In genomic region chr6:15287670-15288069, GRCh38 we compare ENCODE assay signal across 10 cellular contexts. TPM values are rescaled to one million over a fixed set of nuclear protein-coding genes. Genes with fewer than 3 reads are reported as not detected.
DNase-seq lines count a peak whose midpoint lies in the region; ATAC-seq and TF ChIP-seq lines count a peak whose summit lies in the region.
"Had no signal": no experiment of that assay in that cellular context is flagged by ENCODE, and none has a peak within 500 bp of the region (broad histone marks: within the 10 kb centered on the region; RNA-seq: fewer than 3 reads in every experiment).

No MANE protein-coding gene starts in this region.

- H3K27me3 Mint-ChIP-seq in activated T-helper 17 cell treated with anti-CD3 and anti-CD28 coated beads, Interleukin-2, amount 50 U/mL, for 72 hours = no peaks in the 10 kb centered on the region

- H3K36me3 Mint-ChIP-seq in activated T-helper 17 cell treated with anti-CD3 and anti-CD28 coated beads, Interleukin-2, amount 50 U/mL, for 72 hours (ENCODE audit: low read depth) = peaks cover 80% of the 10 kb centered on the region

- no peaks in the 10 kb centered on the region for H3K9me3 Mint-ChIP-seq in activated T-helper 17 cell treated with anti-CD3 and anti-CD28 coated beads, Interleukin-2, amount 50 U/mL, for 72 hours

- DNase-seq in GM10248 (ENCODE audit: extremely low spot score) (peak; percentile 78), iPS-NIHi11 (ENCODE audit: low spot score) (no peak), RWPE1 (ENCODE audit: low spot score) (no peak), putamen (ENCODE audit: low spot score) (no peak), OCI-M2 (lab: John Stamatoyannopoulos, UW; ENCODE audit: unreplicated experiment) (no peak)
- DNase-seq: NCI-H774; stimulated activated CD4-positive, alpha-beta T cell treated with anti-CD3 and anti-CD28 coated beads, Interleukin-4, amount 100 ng/mL, for 24 hours had no signal

- ATAC-seq in GM19463 (IDR thresholded peaks at IDR 0.05; ENCODE audit: unreplicated experiment) (peak; percentile 97), HG03175 (IDR thresholded peaks at IDR 0.05; ENCODE audit: unreplicated experiment) (peak; percentile 98)
- peak; percentile 42 for ATAC-seq in activated T-helper 17 cell treated with anti-CD3 and anti-CD28 coated beads, Interleukin-2, amount 50 U/mL, for 72 hours (replicated peaks)

- H3K4me1 Mint-ChIP-seq in activated T-helper 17 cell treated with anti-CD3 and anti-CD28 coated beads, Interleukin-2, amount 50 U/mL, for 72 hours = peaks cover 28% of the 10 kb centered on the region

- CTCF ChIA-PET in GM10248 (lab: Yijun Ruan, JAX) (interaction anchor here (0.7 to 2.7 kb wide), 8 partner anchors 9 to 194 kb away, joined by 3 to 16 read pairs (median 4); no protein-coding TSS in a partner anchor), RWPE1 (lab: Yijun Ruan, JAX) (interaction anchor here (0.6 kb wide), 1 partner anchor 169 kb away, joined by 3 read pairs; no protein-coding TSS in a partner anchor)

- POLR2A ChIA-PET in GM10248 (lab: Yijun Ruan, JAX) (interaction anchor here (0.6 kb wide), 1 partner anchor 10 kb away, joined by 3 read pairs; no protein-coding TSS in a partner anchor), RWPE1 (lab: Yijun Ruan, JAX; ENCODE audit: low non-redundant PET) (no interaction called here)

- no peak overlapping the region for H3K4me3 Mint-ChIP-seq in activated T-helper 17 cell treated with anti-CD3 and anti-CD28 coated beads, Interleukin-2, amount 50 U/mL, for 72 hours

- H3K27ac ChIP-seq in RWPE1 = no peak overlapping the region

- H3K27ac Mint-ChIP-seq in activated T-helper 17 cell treated with anti-CD3 and anti-CD28 coated beads, Interleukin-2, amount 50 U/mL, for 72 hours = no peak overlapping the region

- TF ChIP-seq CTCF in GM10248 (IDR thresholded peaks at IDR 0.05; ENCODE audit: control extremely low read depth, extremely low read depth, low read depth, missing control alignments) (no peak), RWPE1 (conservative IDR thresholded peaks at IDR 0.05; ENCODE audit: low read depth) (no peak)

RNA-seq across cellular contexts. Expression of gene JARID2, which starts 41.8 kb away (rescaled TPM):
- total RNA-seq in activated T-helper 17 cell treated with anti-CD3 and anti-CD28 coated beads, Interleukin-2, amount 50 U/mL, for 72 hours = 10 to 100 TPM; 20.7 to 50.3 TPM

Comparison
In these comparisons a context has a peak if more than half of its experiments do, and no peak if none do; other contexts are left out.
1. ATAC-seq: peak in every context shown above with its lines; median percentile 98 in HG03175; 97 in GM19463; 42 in activated T-helper 17 cell treated with anti-CD3 and anti-CD28 coated beads, Interleukin-2, amount 50 U/mL, for 72 hours.